In genomic region chr10:102245101-102245931, GRCh38 we compare ENCODE assay signal across 1 cellular context.
TF ChIP-seq lines count a peak whose summit lies in the region.

TSS of gene GBF1 (plus strand) at chr10:102245532. CDS start at chr10:102258939, 13,407 bp downstream.

TF ChIP-seq in GM12878, 131 proteins besides CTCF, POLR2A, EP300 and RAD21 (continued from another document):
- TF ChIP-seq ZBTB33 (IDR thresholded peaks at IDR 0.05) (no peak), TCF12 (IDR thresholded peaks at IDR 0.05; ENCODE audit: low read depth, low read length) (0 out of 2 replicates have a peak, but pooled peaks have one; percentile 17), YY1 (IDR thresholded peaks at IDR 0.05; ENCODE audit: low read depth, low read length) (peak; percentile 96), JUNB (IDR thresholded peaks at IDR 0.05) (no peak), ZBED1 (IDR thresholded peaks at IDR 0.05; ENCODE audit: borderline replicate concordance) (no peak), CHD2 (IDR thresholded peaks at IDR 0.05; ENCODE audit: borderline replicate concordance, low read depth, low read length) (peak; percentile 96), BCLAF1 (IDR thresholded peaks at IDR 0.05) (no peak), CEBPZ (IDR thresholded peaks at IDR 0.05; ENCODE audit: low read depth, low read length) (peak; percentile 93), ATF3 (IDR thresholded peaks at IDR 0.05; ENCODE audit: borderline replicate concordance, extremely low read depth, low read depth, low read length) (no peak), SUZ12 (IDR thresholded peaks at IDR 0.05; ENCODE audit: unreplicated experiment) (no peak), MYC (IDR thresholded peaks at IDR 0.05; ENCODE audit: insufficient read depth, insufficient read length, insufficient replicate concordance, low read length, severe bottlenecking) (no peak), ZNF687 (IDR thresholded peaks at IDR 0.05) (no peak), SMAD5 (IDR thresholded peaks at IDR 0.05; ENCODE audit: low read depth) (peak; percentile 77; the same call in 1 of the 2 replicates), HDAC6 (IDR thresholded peaks at IDR 0.05; ENCODE audit: unreplicated experiment) (no peak), IRF4 (IDR thresholded peaks at IDR 0.05; ENCODE audit: low read depth, low read length) (no peak), NFYA (IDR thresholded peaks at IDR 0.05; ENCODE audit: borderline replicate concordance, low read depth, low read length) (peak; percentile 41), HDGF (IDR thresholded peaks at IDR 0.05) (peak; percentile 67; the same call in 1 of the 2 replicates), SMAD1 (IDR thresholded peaks at IDR 0.05; ENCODE audit: low read depth, partially characterized antibody) (no peak), HCFC1 (IDR thresholded peaks at IDR 0.05; ENCODE audit: low read length) (peak; percentile 42), ZNF217 (IDR thresholded peaks at IDR 0.05) (no peak), DPF2 (IDR thresholded peaks at IDR 0.05) (peak; percentile 92)
